In genomic region chr10:93560541-93560940, GRCh38 we compare ENCODE assay signal across 29 cellular contexts. TPM values are rescaled to one million over a fixed set of nuclear protein-coding genes. Genes with fewer than 3 reads are reported as not detected.
A peak's percentile ranks its signal among the peaks of the same experiment; 100 is the strongest.
DNase-seq lines count a peak whose midpoint lies in the region; ATAC-seq, FAIRE-seq and TF ChIP-seq lines count a peak whose summit lies in the region.
"Had no signal": no experiment of that assay in that cellular context is flagged by ENCODE, and none has a peak within 500 bp of the region (broad histone marks: within the 10 kb centered on the region; RNA-seq: fewer than 3 reads in every experiment).

No MANE protein-coding gene starts in this region.

- TF ChIP-seq CTCF in HepG2 (CRISPR knock-in tag; IDR thresholded peaks at IDR 0.05) (no peak), right lobe of liver (IDR thresholded peaks at IDR 0.05) (no peak), sigmoid colon (IDR thresholded peaks at IDR 0.05) (no peak), spleen (IDR thresholded peaks at IDR 0.05 in 8 of 11, conservative IDR thresholded peaks at IDR 0.05 in 3 of 11) (no peak)

- ATAC-seq in HepG2, result peak; percentile 38; the same call in 2 of the 3 replicates
- no peak for ATAC-seq in right lobe of liver
- ATAC-seq: A549 had no signal

- intact Hi-C loops in HepG2 (cut with micrococcal nuclease; ENCODE audit: unreplicated experiment), result no loop called here
- intact Hi-C loops in right lobe of liver (cut with DNase I), result no loop called here
- intact Hi-C loops in sigmoid colon (cut with DNase I), result no loop called here
- intact Hi-C loops in spleen (cut with DNase I; ENCODE audit: low total_unique reads), result no loop called here

- in situ Hi-C loops in HepG2 (cut with HindIII; ENCODE audit: extremely low pct_ligation_motif_present, low pct_unique_long_range_greater_than_20kb), result no loop called here

- DNase-seq in HepG2 (ENCODE audit: low spot score), result no peak
- DNase-seq in right lobe of liver, result no peak
- DNase-seq in islet precursor cell, result peak; percentile 40
- peak; percentile 36 for DNase-seq in sigmoid colon
- no peak for DNase-seq in NCI-H1930 (lab: John Stamatoyannopoulos, UW)
- no peak for DNase-seq in spleen
- DNase-seq in glomerular visceral epithelial cell (ENCODE audit: extremely low spot score), result no peak
- DNase-seq: BE2C; C1 segment of cervical spinal cord; CD4-positive, alpha-beta memory T cell; CD4-positive, CD25-positive, alpha-beta regulatory T cell; CD8-positive, alpha-beta memory T cell; COR-L47; DMS 273 treated with DMSO at 0.1 percent for 48 hours; DMS153; DMS53; DMS79; DND-41; EL; GDM1 had no signal

- CTCF ChIA-PET in HepG2 (lab: Yijun Ruan, JAX; ENCODE audit: low intra/inter-chr PET ratio, low total read pairs), result no interaction called here

- H3K79me2 ChIP-seq in HepG2 (ENCODE audit: insufficient read depth, low read length), result no peaks in the 10 kb centered on the region

- TF ChIP-seq EP300 in HepG2 (IDR thresholded peaks at IDR 0.05; ENCODE audit: low read depth in 2 of 2, low read length in 2 of 2) (no peak), HepG2 (CRISPR knock-in tag; IDR thresholded peaks at IDR 0.05; ENCODE audit: borderline replicate concordance) (no peak), sigmoid colon (IDR thresholded peaks at IDR 0.05) (no peak)

- BruUV-seq in HepG2 (replicated peaks; lab: Mats Ljungman, UMichigan), result no TSS peak

- H3K9me3 ChIP-seq in HepG2 (ENCODE audit: low read length) (no peaks in the 10 kb centered on the region), right lobe of liver (no peaks in the 10 kb centered on the region), sigmoid colon (peaks cover 0 to 3% (median 0%) of the 10 kb centered on the region in 4 donors), spleen (no peaks in the 10 kb centered on the region)
- H3K9me3 ChIP-seq: A549, BE2C, BLaER1 had no signal

- 10% methylated on average over 4 of the region's 6 CpGs for WGBS in HepG2 (ENCODE audit: low lambda C conversion rate)
- WGBS in right lobe of liver (ENCODE audit: insufficient coverage, low coverage, low lambda C conversion rate, missing lambda C conversion rate), result 90% methylated on average over 2 of the region's 6 CpGs
- 84% methylated on average over 6 of the region's 6 CpGs for WGBS in sigmoid colon, 2 donors
- 60 to 91% (median 74%) methylated on average over 6 of the region's 6 CpGs for WGBS in spleen, 5 donors

- H3K27me3 ChIP-seq in HepG2 (ENCODE audit: control insufficient read depth in 1 of 2, insufficient read depth in 2 of 2, low read length in 2 of 2) (peaks cover 0 to 27% of the 10 kb centered on the region in 2 experiments; a peak in 2 of 5 replicates), right lobe of liver (no peaks in the 10 kb centered on the region), sigmoid colon (peaks cover 0 to 8% (median 0%) of the 10 kb centered on the region in 3 donors), spleen (replicated peaks in 1 of 7) (peaks cover 0 to 27% (median 0%) of the 10 kb centered on the region in 7 donors)
- H3K27me3 ChIP-seq: BLaER1 had no signal

- H3K4me3 ChIP-seq in HepG2 (replicated peaks in 1 of 3; ENCODE audit: insufficient read depth in 1 of 3, low read depth in 2 of 3, low read length in 3 of 3), result no peak overlapping the region
- no peak overlapping the region for H3K4me3 ChIP-seq in right lobe of liver
- H3K4me3 ChIP-seq in sigmoid colon, result no peak overlapping the region
- H3K4me3 ChIP-seq in spleen, result no peak overlapping the region
- H3K4me3 ChIP-seq: A549, BLaER1 had no signal

- no peak overlapping the region for H3K9ac ChIP-seq in HepG2 (ENCODE audit: insufficient read depth, low read depth, low read length)
- H3K9ac ChIP-seq: BLaER1 had no signal

- no peak overlapping the region for H2AFZ ChIP-seq in HepG2 (ENCODE audit: low read length)

- H3K4me1 ChIP-seq in HepG2 (ENCODE audit: insufficient read depth, low read length), result no peaks in the 10 kb centered on the region
- H3K4me1 ChIP-seq in right lobe of liver, result no peaks in the 10 kb centered on the region
- H3K4me1 ChIP-seq in sigmoid colon, result no peaks in the 10 kb centered on the region
- H3K4me1 ChIP-seq in spleen, result peaks cover 0 to 2% (median 0%) of the 10 kb centered on the region in 6 donors
- H3K4me1 ChIP-seq: A549, BE2C, BLaER1 had no signal

- no peak for FAIRE-seq in HepG2 (lab: Jason Lieb, UNC)
- FAIRE-seq: A549, GM12891, GM19239 had no signal

- H3K36me3 ChIP-seq in HepG2 (replicated peaks in 1 of 2; ENCODE audit: control insufficient read depth in 1 of 2, insufficient read depth in 2 of 2, low read length in 2 of 2) (no peaks in the 10 kb centered on the region), right lobe of liver (no peaks in the 10 kb centered on the region), sigmoid colon (no peaks in the 10 kb centered on the region), spleen (no peaks in the 10 kb centered on the region)
- H3K36me3 ChIP-seq: BE2C, BLaER1 had no signal

- TF ChIP-seq RAD21 in HepG2 (CRISPR knock-in tag; IDR thresholded peaks at IDR 0.05), result no peak

- POLR2A ChIA-PET in HepG2 (lab: Yijun Ruan, JAX), result no interaction called here

- no peaks in the 10 kb centered on the region for H4K20me1 ChIP-seq in HepG2 (ENCODE audit: insufficient read depth, low read length)
- H4K20me1 ChIP-seq: BLaER1 had no signal

- H3K4me2 ChIP-seq in HepG2 (ENCODE audit: low read depth, low read length), result no peak overlapping the region
- H3K4me2 ChIP-seq: A549, BLaER1 had no signal

- TF ChIP-seq POLR2A in HepG2 (IDR thresholded peaks at IDR 0.05; ENCODE audit: insufficient read depth in 1 of 2, low read depth in 2 of 2, low read length in 2 of 2), result no peak
- no peak for TF ChIP-seq POLR2A in right lobe of liver (IDR thresholded peaks at IDR 0.05)
- no peak for TF ChIP-seq POLR2A in sigmoid colon (IDR thresholded peaks at IDR 0.05)
- no peak for TF ChIP-seq POLR2A in spleen (IDR thresholded peaks at IDR 0.05)

- H3K27ac ChIP-seq in HepG2 (ENCODE audit: extremely low read length, insufficient read depth, low read length), result no peak overlapping the region
- no peak overlapping the region for H3K27ac ChIP-seq in right lobe of liver
- H3K27ac ChIP-seq in sigmoid colon, result no peak overlapping the region
- no peak overlapping the region for H3K27ac ChIP-seq in spleen
- H3K27ac ChIP-seq: 22Rv1, A549, BLaER1 had no signal

RNA-seq across cellular contexts. Expression of gene FFAR4, which starts 5.9 kb away (rescaled TPM):
- not detected in 2 replicates for total RNA-seq in HepG2 (2016; rRNA removed; fragmentation: Illumina TruSeq; extraction: Trizol)
- total RNA-seq in HepG2 (2016; cell fraction: cytosol; rRNA removed; fragmentation: Illumina TruSeq; extraction: Trizol; ENCODE audit: low read depth), result not detected in 2 replicates
- not detected in 2 replicates for total RNA-seq in HepG2 (2016; cell fraction: insoluble cytoplasmic fraction; rRNA removed; fragmentation: Illumina TruSeq; extraction: Trizol)
- not detected in 2 replicates for total RNA-seq in HepG2 (2016; cell fraction: membrane; rRNA removed; fragmentation: Illumina TruSeq; extraction: Trizol)
- not detected in 2 replicates for total RNA-seq in HepG2 (2016; cell fraction: nucleus; rRNA removed; fragmentation: Illumina TruSeq; extraction: Trizol)
- polyA plus RNA-seq in HepG2 (2011; rRNA removed), result 0.09 and 0.17 TPM in 2 replicates
- polyA plus RNA-seq in HepG2 (2011; cell fraction: cytosol; rRNA removed), result 0.08 TPM in 1 of 2 replicates, not detected in the other
- not detected in 2 replicates for polyA plus RNA-seq in HepG2 (2011; cell fraction: nucleus; rRNA removed)
- not detected in 2 replicates for polyA plus RNA-seq in HepG2 (2012)
- polyA plus RNA-seq in HepG2 (2016; cell fraction: cytosol; fragmentation: Illumina TruSeq; extraction: Trizol; ENCODE audit: low read depth), result not detected in 2 replicates
- polyA plus RNA-seq in HepG2 (2016; cell fraction: insoluble cytoplasmic fraction; fragmentation: Illumina TruSeq; extraction: Trizol; ENCODE audit: low read depth), result not detected in 2 replicates
- polyA plus RNA-seq in HepG2 (2016; cell fraction: membrane; fragmentation: Illumina TruSeq; extraction: Trizol; ENCODE audit: low read depth), result not detected in 2 replicates
- polyA plus RNA-seq in HepG2 (2016; cell fraction: nucleus; fragmentation: Illumina TruSeq; extraction: Trizol; ENCODE audit: insufficient read depth, low read depth), result not detected in 2 replicates
- not detected in 2 replicates for polyA minus RNA-seq in HepG2 (2011; rRNA and poly(A)+ RNA removed; ENCODE audit: low replicate concordance)
- not detected in 2 replicates for polyA minus RNA-seq in HepG2 (2011; cell fraction: cytosol; rRNA and poly(A)+ RNA removed)
- polyA minus RNA-seq in HepG2 (2011; cell fraction: nucleus; rRNA and poly(A)+ RNA removed), result 0.77 and 0.87 TPM in 2 replicates
- under 1 TPM; 0.07 to 0.27 (median 0.19) TPM for total RNA-seq in right lobe of liver
- total RNA-seq in sigmoid colon, result under 1 TPM in 3 of 4 donors, not detected in 1; 0.36 to 0.99 (median 0.55) TPM
- polyA plus RNA-seq in sigmoid colon, result 10 to 100 TPM in 1 of 3 donors, 1 to 10 TPM in 2; 5.5 to 17.9 (median 8.4) TPM
- under 1 TPM in 1 of 7 donors, not detected in 6; 0.13 TPM for total RNA-seq in spleen
- under 1 TPM; 0.02 to 0.06 (median 0.02) TPM for polyA plus RNA-seq in spleen
- total RNA-seq: A172; CD4-positive, alpha-beta memory T cell; CD4-positive, CD25-positive, alpha-beta regulatory T cell; CD8-positive, alpha-beta memory T cell; Daoy; G401 had no signal
- polyA plus RNA-seq: CD4-positive, alpha-beta memory T cell; CD4-positive, CD25-positive, alpha-beta regulatory T cell; CD8-positive, alpha-beta memory T cell had no signal

RNA-seq across cellular contexts. Expression of gene RBP4, which starts 40.5 kb away (rescaled TPM):
- total RNA-seq in HepG2 (2016; rRNA removed; fragmentation: Illumina TruSeq; extraction: Trizol) (310 and 642 TPM in 2 replicates), right lobe of liver (1,000 to 10,000 TPM; 4,975 to 8,539 (median 5,621) TPM), sigmoid colon (10 to 100 TPM in 1 of 4 donors, 1 to 10 TPM in 1, not detected in 2; 3.9 to 16.8 TPM), spleen (1 to 10 TPM in 1 of 7 donors, not detected in 6; 1.3 TPM)
- 113 and 138 TPM in 2 replicates for total RNA-seq in HepG2 (2016; cell fraction: cytosol; rRNA removed; fragmentation: Illumina TruSeq; extraction: Trizol; ENCODE audit: low read depth)
- 301 and 640 TPM in 2 replicates for total RNA-seq in HepG2 (2016; cell fraction: insoluble cytoplasmic fraction; rRNA removed; fragmentation: Illumina TruSeq; extraction: Trizol)
- total RNA-seq in HepG2 (2016; cell fraction: membrane; rRNA removed; fragmentation: Illumina TruSeq; extraction: Trizol), result 174 and 205 TPM in 2 replicates
- 588 and 712 TPM in 2 replicates for total RNA-seq in HepG2 (2016; cell fraction: nucleus; rRNA removed; fragmentation: Illumina TruSeq; extraction: Trizol)
- polyA plus RNA-seq in HepG2 (2011; rRNA removed) (931 and 1,080 TPM in 2 replicates), sigmoid colon (10 to 100 TPM in 1 of 3 donors, 1 to 10 TPM in 2; 3.0 to 21.5 (median 4.2) TPM), spleen (under 1 TPM; 0.20 to 0.29 (median 0.23) TPM)
- 1,361 and 1,403 TPM in 2 replicates for polyA plus RNA-seq in HepG2 (2011; cell fraction: cytosol; rRNA removed)
- polyA plus RNA-seq in HepG2 (2011; cell fraction: nucleus; rRNA removed), result 575 and 645 TPM in 2 replicates
- 1,685 and 1,730 TPM in 2 replicates for polyA plus RNA-seq in HepG2 (2012)
- polyA plus RNA-seq in HepG2 (2016; cell fraction: cytosol; fragmentation: Illumina TruSeq; extraction: Trizol; ENCODE audit: low read depth), result 301 and 378 TPM in 2 replicates
- polyA plus RNA-seq in HepG2 (2016; cell fraction: insoluble cytoplasmic fraction; fragmentation: Illumina TruSeq; extraction: Trizol; ENCODE audit: low read depth), result 671 and 691 TPM in 2 replicates
- polyA plus RNA-seq in HepG2 (2016; cell fraction: membrane; fragmentation: Illumina TruSeq; extraction: Trizol; ENCODE audit: low read depth), result 336 and 408 TPM in 2 replicates
- 1,909 and 2,130 TPM in 2 replicates for polyA plus RNA-seq in HepG2 (2016; cell fraction: nucleus; fragmentation: Illumina TruSeq; extraction: Trizol; ENCODE audit: insufficient read depth, low read depth)
- 0.19 and 898 TPM in 2 replicates for polyA minus RNA-seq in HepG2 (2011; rRNA and poly(A)+ RNA removed; ENCODE audit: low replicate concordance)
- polyA minus RNA-seq in HepG2 (2011; cell fraction: cytosol; rRNA and poly(A)+ RNA removed), result 385 and 416 TPM in 2 replicates
- 128 and 176 TPM in 2 replicates for polyA minus RNA-seq in HepG2 (2011; cell fraction: nucleus; rRNA and poly(A)+ RNA removed)
- total RNA-seq: A172; CD4-positive, alpha-beta memory T cell; CD4-positive, CD25-positive, alpha-beta regulatory T cell; CD8-positive, alpha-beta memory T cell; Daoy; G401 had no signal
- polyA plus RNA-seq: CD4-positive, alpha-beta memory T cell; CD4-positive, CD25-positive, alpha-beta regulatory T cell; CD8-positive, alpha-beta memory T cell had no signal

RNA-seq across cellular contexts. Expression of gene PDE6C, which starts 51.8 kb away (rescaled TPM):
- total RNA-seq in HepG2 (2016; rRNA removed; fragmentation: Illumina TruSeq; extraction: Trizol) (0.39 and 0.64 TPM in 2 replicates), right lobe of liver (not detected), sigmoid colon (not detected), spleen (not detected)
- 0.18 TPM in 1 of 2 replicates, not detected in the other for total RNA-seq in HepG2 (2016; cell fraction: cytosol; rRNA removed; fragmentation: Illumina TruSeq; extraction: Trizol; ENCODE audit: low read depth)
- 0.43 and 0.73 TPM in 2 replicates for total RNA-seq in HepG2 (2016; cell fraction: insoluble cytoplasmic fraction; rRNA removed; fragmentation: Illumina TruSeq; extraction: Trizol)
- 0.21 and 0.68 TPM in 2 replicates for total RNA-seq in HepG2 (2016; cell fraction: membrane; rRNA removed; fragmentation: Illumina TruSeq; extraction: Trizol)
- not detected in 2 replicates for total RNA-seq in HepG2 (2016; cell fraction: nucleus; rRNA removed; fragmentation: Illumina TruSeq; extraction: Trizol)
- polyA plus RNA-seq in HepG2 (2011; rRNA removed) (not detected in 2 replicates), sigmoid colon (not detected), spleen (not detected)
- not detected in 2 replicates for polyA plus RNA-seq in HepG2 (2011; cell fraction: cytosol; rRNA removed)
- not detected in 2 replicates for polyA plus RNA-seq in HepG2 (2011; cell fraction: nucleus; rRNA removed)
- polyA plus RNA-seq in HepG2 (2012), result 0.28 and 0.43 TPM in 2 replicates
- 0.46 and 1.3 TPM in 2 replicates for polyA plus RNA-seq in HepG2 (2016; cell fraction: cytosol; fragmentation: Illumina TruSeq; extraction: Trizol; ENCODE audit: low read depth)
- polyA plus RNA-seq in HepG2 (2016; cell fraction: insoluble cytoplasmic fraction; fragmentation: Illumina TruSeq; extraction: Trizol; ENCODE audit: low read depth), result 0.23 and 0.49 TPM in 2 replicates
- 0.21 and 0.65 TPM in 2 replicates for polyA plus RNA-seq in HepG2 (2016; cell fraction: membrane; fragmentation: Illumina TruSeq; extraction: Trizol; ENCODE audit: low read depth)
- 0.27 TPM in 1 of 2 replicates, not detected in the other for polyA plus RNA-seq in HepG2 (2016; cell fraction: nucleus; fragmentation: Illumina TruSeq; extraction: Trizol; ENCODE audit: insufficient read depth, low read depth)
- not detected in 2 replicates for polyA minus RNA-seq in HepG2 (2011; rRNA and poly(A)+ RNA removed; ENCODE audit: low replicate concordance)
- polyA minus RNA-seq in HepG2 (2011; cell fraction: cytosol; rRNA and poly(A)+ RNA removed), result not detected in 2 replicates
- polyA minus RNA-seq in HepG2 (2011; cell fraction: nucleus; rRNA and poly(A)+ RNA removed), result 0.12 TPM in 1 of 2 replicates, not detected in the other
- total RNA-seq: A172; CD4-positive, alpha-beta memory T cell; CD4-positive, CD25-positive, alpha-beta regulatory T cell; CD8-positive, alpha-beta memory T cell; Daoy; G401 had no signal
- polyA plus RNA-seq: A549; CD14-positive monocyte; CD4-positive, alpha-beta memory T cell; CD4-positive, CD25-positive, alpha-beta regulatory T cell; CD8-positive, alpha-beta memory T cell had no signal

Comparison
In these comparisons a context has a peak if more than half of its experiments do, and no peak if none do; other contexts are left out.
1. DNase-seq: peak in islet precursor cell (single experiment) and sigmoid colon (single experiment); none in HepG2 (single experiment), right lobe of liver (0 of 3), NCI-H1930 (0 of 2), spleen (single experiment) and glomerular visceral epithelial cell (single experiment).
2. RNA of gene RBP4, which starts 40.5 kb away (total RNA-seq): 4,975 to 8,539 TPM in right lobe of liver and 113 to 712 TPM in HepG2; 3.9 to 16.8 TPM in sigmoid colon and 1.3 TPM in spleen; every median in the first group is over 4 times any median in the second.